Comparison of ENCODE assay signal across 13 cellular contexts in genomic region chr12:55934343-55934742, GRCh38. TPM values are rescaled to one million over a fixed set of nuclear protein-coding genes. Genes with fewer than 3 reads are reported as not detected.
DNase-seq lines count a peak whose midpoint lies in the region; FAIRE-seq and TF ChIP-seq lines count a peak whose summit lies in the region.
"Had no signal": no experiment of that assay in that cellular context is flagged by ENCODE, and none has a peak within 500 bp of the region (broad histone marks: within the 10 kb centered on the region; RNA-seq: fewer than 3 reads in every experiment).

No MANE protein-coding gene starts in this region.

- DNase-seq in activated T-cell treated with anti-CD3 and anti-CD28 coated beads, Interleukin-2, amount 50 U/mL, for 24 hours: no peak
- DNase-seq in activated T-cell treated with anti-CD3 and anti-CD28 coated beads for 4 hours: no peak
- DNase-seq in NCI-H524 treated with DMSO at 0.1 percent for 48 hours (lab: John Stamatoyannopoulos, UW): peak; percentile 18
- no peak for DNase-seq in NCI-H2029 treated with DMSO at 0.1 percent for 48 hours (lab: John Stamatoyannopoulos, UW)
- DNase-seq in kidney: no peak
- DNase-seq in 8988T: no peak
- DNase-seq: dermis blood vessel endothelial cell, heart left ventricle, left ventricle myocardium inferior, NCI-H345 had no signal

- H3K4me3 ChIP-seq in skin epidermis (no peak overlapping the region), kidney (ENCODE audit: low read length in 2 of 2) (no peak overlapping the region)
- H3K4me3 ChIP-seq: left ventricle myocardium inferior had no signal

- H3K4me1 ChIP-seq in kidney (ENCODE audit: control insufficient read depth in 1 of 2, insufficient read depth in 1 of 2, low read depth in 1 of 2, low read length in 2 of 2): peaks cover 0 to 9% of the 10 kb centered on the region in 2 donors

- no peak for TF ChIP-seq CTCF in kidney (IDR thresholded peaks at IDR 0.05; ENCODE audit: borderline replicate concordance, extremely low read depth, insufficient read depth)

- FAIRE-seq in kidney (lab: Jason Lieb, UNC): no peak

- H3K27ac ChIP-seq in skin epidermis (peak overlapping the region in 14 of 21 experiments; percentile 29 to 99 (median 94)), kidney (ENCODE audit: low read depth in 2 of 2, low read length in 2 of 2) (no peak overlapping the region)
- H3K27ac ChIP-seq: left ventricle myocardium inferior, VCaP had no signal

- peaks cover 83% of the 10 kb centered on the region for H3K36me3 Mint-ChIP-seq in activated T-cell treated with anti-CD3 and anti-CD28 coated beads, Interleukin-2, amount 50 U/mL, for 24 hours (ENCODE audit: low read depth)
- H3K36me3 Mint-ChIP-seq in dendritic cell treated with granulocyte-macrophage colony-stimulating factor and Interleukin-4, amounts not matched to agents 40 ng/mL and 50 ng/mL, for 4 days (ENCODE audit: low read depth): peaks cover 48% of the 10 kb centered on the region

- peak overlapping the region; percentile 91 for H3K4me3 Mint-ChIP-seq in activated T-cell treated with anti-CD3 and anti-CD28 coated beads, Interleukin-2, amount 50 U/mL, for 24 hours
- H3K4me3 Mint-ChIP-seq in dendritic cell treated with granulocyte-macrophage colony-stimulating factor and Interleukin-4, amounts not matched to agents 40 ng/mL and 50 ng/mL, for 4 days: no peak overlapping the region

- no peaks in the 10 kb centered on the region for H3K9me3 Mint-ChIP-seq in activated T-cell treated with anti-CD3 and anti-CD28 coated beads, Interleukin-2, amount 50 U/mL, for 24 hours
- H3K9me3 Mint-ChIP-seq in dendritic cell treated with granulocyte-macrophage colony-stimulating factor and Interleukin-4, amounts not matched to agents 40 ng/mL and 50 ng/mL, for 4 days: no peaks in the 10 kb centered on the region

- H3K9me3 ChIP-seq in kidney (ENCODE audit: control insufficient read depth in 1 of 2, low read length in 2 of 2): no peaks in the 10 kb centered on the region
- H3K9me3 ChIP-seq: heart left ventricle, left ventricle myocardium inferior had no signal

- intact Hi-C loops in dendritic cell treated with granulocyte-macrophage colony-stimulating factor and Interleukin-4, amounts not matched to agents 40 ng/mL and 50 ng/mL, for 4 days (cut with micrococcal nuclease): no loop called here
- intact Hi-C loops in kidney (cut with DNase I): no loop called here

- peaks cover 85% of the 10 kb centered on the region for H3K4me1 Mint-ChIP-seq in activated T-cell treated with anti-CD3 and anti-CD28 coated beads, Interleukin-2, amount 50 U/mL, for 24 hours (ENCODE audit: low read depth)
- H3K4me1 Mint-ChIP-seq in dendritic cell treated with granulocyte-macrophage colony-stimulating factor and Interleukin-4, amounts not matched to agents 40 ng/mL and 50 ng/mL, for 4 days (ENCODE audit: low read depth): peaks cover 56% of the 10 kb centered on the region

- H3K27ac Mint-ChIP-seq in activated T-cell treated with anti-CD3 and anti-CD28 coated beads, Interleukin-2, amount 50 U/mL, for 24 hours: peak overlapping the region; percentile 98
- peak overlapping the region; percentile 38 for H3K27ac Mint-ChIP-seq in dendritic cell treated with granulocyte-macrophage colony-stimulating factor and Interleukin-4, amounts not matched to agents 40 ng/mL and 50 ng/mL, for 4 days

- H3K36me3 ChIP-seq in kidney (ENCODE audit: control insufficient read depth in 1 of 2, insufficient read depth in 2 of 2, low read length in 2 of 2): no peaks in the 10 kb centered on the region
- H3K36me3 ChIP-seq: left ventricle myocardium inferior had no signal

- no peak overlapping the region for H3K9ac ChIP-seq in kidney (ENCODE audit: low read length in 2 of 2)

- no peaks in the 10 kb centered on the region for H3K27me3 Mint-ChIP-seq in activated T-cell treated with anti-CD3 and anti-CD28 coated beads, Interleukin-2, amount 50 U/mL, for 24 hours
- H3K27me3 Mint-ChIP-seq in dendritic cell treated with granulocyte-macrophage colony-stimulating factor and Interleukin-4, amounts not matched to agents 40 ng/mL and 50 ng/mL, for 4 days: no peaks in the 10 kb centered on the region

RNA-seq across cellular contexts. Expression of gene DGKA, which starts 3.4 kb away (rescaled TPM):
- total RNA-seq in kidney: 68.2 TPM
- 13.2 TPM for polyA plus RNA-seq in kidney (ENCODE audit: insufficient read depth, low read depth, low replicate concordance)

RNA-seq across cellular contexts. Expression of gene PYM1, which starts 6.6 kb away (rescaled TPM):
- total RNA-seq in kidney: 29.0 TPM
- 39.7 TPM for polyA plus RNA-seq in kidney (ENCODE audit: insufficient read depth, low read depth, low replicate concordance)

RNA-seq across cellular contexts. Expression of gene PMEL, which starts 31.5 kb away (rescaled TPM):
- 1.7 TPM for total RNA-seq in kidney
- polyA plus RNA-seq in kidney (ENCODE audit: insufficient read depth, low read depth, low replicate concordance): 3.5 TPM

RNA-seq across cellular contexts. Expression of gene CDK2, which starts 32.3 kb away (rescaled TPM):
- 23.2 TPM for total RNA-seq in kidney
- 7.6 TPM for polyA plus RNA-seq in kidney (ENCODE audit: insufficient read depth, low read depth, low replicate concordance)

RNA-seq across cellular contexts. Expression of gene RAB5B, which starts 39.5 kb away (rescaled TPM):
- total RNA-seq in kidney: 112 TPM
- polyA plus RNA-seq in kidney (ENCODE audit: insufficient read depth, low read depth, low replicate concordance): 72.5 TPM

Comparison
In these comparisons a context has a peak if more than half of its experiments do, and no peak if none do; other contexts are left out.
1. H3K27ac ChIP-seq: peak in skin epidermis (14 of 21); none in kidney (0 of 2).